ENCODE assay signal across 2 cellular contexts in genomic region chr5:173677125-173677672, GRCh38.
TF ChIP-seq lines count a peak whose summit lies in the region.

No MANE protein-coding gene starts in this region.

TF ChIP-seq in HepG2, 621 proteins besides CTCF, POLR2A, EP300 and RAD21:
- no peak for TF ChIP-seq GMEB1 (CRISPR knock-in tag; IDR thresholded peaks at IDR 0.05; ENCODE audit: borderline replicate concordance)
- TF ChIP-seq ZNF768 (CRISPR knock-in tag; IDR thresholded peaks at IDR 0.05) = peak; percentile 42; the same call in 1 of the 2 replicates
TF ChIP-seq in HepG2: peak in this region for 1.

TF ChIP-seq in H1, 55 proteins besides CTCF, POLR2A, EP300 and RAD21:
- no peak for TF ChIP-seq SP4 (IDR thresholded peaks at IDR 0.05; ENCODE audit: low read length)
- TF ChIP-seq RNF2 (IDR thresholded peaks at IDR 0.05; ENCODE audit: borderline replicate concordance, low read depth, low read length, missing control alignments, poor library complexity, severe bottlenecking) = no peak
- no peak for TF ChIP-seq JUN (IDR thresholded peaks at IDR 0.05; ENCODE audit: low read depth, low read length)
- TF ChIP-seq RFX5 (IDR thresholded peaks at IDR 0.05; ENCODE audit: borderline replicate concordance, low read depth, low read length) = no peak
- no peak for TF ChIP-seq EGR1 (IDR thresholded peaks at IDR 0.05; ENCODE audit: borderline replicate concordance, low read depth, low read length)
- no peak for TF ChIP-seq SAP30 (IDR thresholded peaks at IDR 0.05; ENCODE audit: insufficient read depth, insufficient replicate concordance, low read length)
- no peak for TF ChIP-seq NANOG (IDR thresholded peaks at IDR 0.05; ENCODE audit: insufficient read depth, low read depth, low read length, poor library complexity, severe bottlenecking)
- TF ChIP-seq SUZ12 (IDR thresholded peaks at IDR 0.05; ENCODE audit: low read length) = no peak
- TF ChIP-seq BACH1 (IDR thresholded peaks at IDR 0.05; ENCODE audit: low read length) = no peak
- no peak for TF ChIP-seq CBX5 (IDR thresholded peaks at IDR 0.05; ENCODE audit: low read depth, low read length)
- no peak for TF ChIP-seq KDM4A (IDR thresholded peaks at IDR 0.05; ENCODE audit: low read depth, low read length, severe bottlenecking)
- no peak for TF ChIP-seq JUND (IDR thresholded peaks at IDR 0.05; ENCODE audit: low read length)
- TF ChIP-seq SIN3A (conservative IDR thresholded peaks at IDR 0.05 in 1 of 2, IDR thresholded peaks at IDR 0.05 in 1 of 2; ENCODE audit: low read depth in 1 of 2, low read length in 2 of 2) = no peak
- TF ChIP-seq MAFK (IDR thresholded peaks at IDR 0.05; ENCODE audit: low read depth, low read length) = no peak
